Comparison of ENCODE assay signal across 12 cellular contexts in the genomic region with DNA sequence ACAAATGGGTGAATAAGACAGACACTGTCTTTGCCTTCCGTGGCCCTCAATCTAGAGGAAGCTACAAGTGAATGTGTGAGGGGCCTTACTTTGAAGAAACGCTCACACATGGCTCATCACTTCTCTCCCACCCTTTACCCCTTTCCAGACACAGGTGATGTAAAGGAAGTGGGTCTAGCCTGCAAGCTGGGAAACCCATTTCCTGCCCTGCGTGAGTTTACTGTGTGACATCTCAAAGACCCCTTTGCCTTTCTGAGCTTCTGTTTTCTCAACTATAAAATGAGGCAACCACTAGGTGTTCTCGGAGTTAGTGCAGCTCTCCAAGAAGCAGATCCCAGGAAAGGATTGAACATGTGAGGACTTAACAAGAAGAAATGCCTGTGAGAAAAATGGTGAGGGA. TPM values are rescaled to one million over a fixed set of nuclear protein-coding genes. Genes with fewer than 3 reads are reported as not detected.
"Had no signal": no experiment of that assay in that cellular context is flagged by ENCODE, and none has a peak within 500 bp of the region (broad histone marks: within the 10 kb centered on the region; RNA-seq: fewer than 3 reads in every experiment).

No MANE protein-coding gene starts in this region.

- H3K27ac Mint-ChIP-seq: natural killer cell treated with Interleukin-12 subunit alpha and Interleukin-12 subunit beta and Interleukin-15 and Interleukin-18, amount 100 ng/mL, for 72 hours had no signal

- ATAC-seq: foreskin keratinocyte; left cardiac atrium; natural killer cell treated with Interleukin-12 subunit alpha and Interleukin-12 subunit beta and Interleukin-15 and Interleukin-18, amount 100 ng/mL, for 72 hours; right cardiac atrium had no signal

- H3K4me1 ChIP-seq: foreskin keratinocyte had no signal

- H3K36me3 ChIP-seq: left ventricle myocardium inferior had no signal

- DNase-seq: foreskin keratinocyte; kidney; left cardiac atrium; left ventricle myocardium inferior; small intestine; stimulated activated CD4-positive, alpha-beta T cell treated with anti-CD3 and anti-CD28 coated beads, Interleukin-2, amount 100 ng/mL, for 48 hours; stimulated activated naive CD4-positive, alpha-beta T cell treated with Interleukin-2 at 50 U/mL for 16 hours; trophoblast cell had no signal

- H3K4me3 Mint-ChIP-seq: natural killer cell treated with Interleukin-12 subunit alpha and Interleukin-12 subunit beta and Interleukin-15 and Interleukin-18, amount 100 ng/mL, for 72 hours had no signal

- H3K27ac ChIP-seq: foreskin keratinocyte, left ventricle myocardium inferior had no signal

- H3K4me3 ChIP-seq: left ventricle myocardium inferior had no signal

- FAIRE-seq: endothelial cell of umbilical vein, kidney, small intestine, urothelium cell line had no signal

RNA-seq across cellular contexts. Expression of gene LMO2, which starts 43.1 kb away (rescaled TPM):
- total RNA-seq: natural killer cell treated with Interleukin-12 subunit alpha and Interleukin-12 subunit beta and Interleukin-15 and Interleukin-18, amount 100 ng/mL, for 72 hours had no signal
